ENCODE assay signal across 17 cellular contexts in the genomic region with DNA sequence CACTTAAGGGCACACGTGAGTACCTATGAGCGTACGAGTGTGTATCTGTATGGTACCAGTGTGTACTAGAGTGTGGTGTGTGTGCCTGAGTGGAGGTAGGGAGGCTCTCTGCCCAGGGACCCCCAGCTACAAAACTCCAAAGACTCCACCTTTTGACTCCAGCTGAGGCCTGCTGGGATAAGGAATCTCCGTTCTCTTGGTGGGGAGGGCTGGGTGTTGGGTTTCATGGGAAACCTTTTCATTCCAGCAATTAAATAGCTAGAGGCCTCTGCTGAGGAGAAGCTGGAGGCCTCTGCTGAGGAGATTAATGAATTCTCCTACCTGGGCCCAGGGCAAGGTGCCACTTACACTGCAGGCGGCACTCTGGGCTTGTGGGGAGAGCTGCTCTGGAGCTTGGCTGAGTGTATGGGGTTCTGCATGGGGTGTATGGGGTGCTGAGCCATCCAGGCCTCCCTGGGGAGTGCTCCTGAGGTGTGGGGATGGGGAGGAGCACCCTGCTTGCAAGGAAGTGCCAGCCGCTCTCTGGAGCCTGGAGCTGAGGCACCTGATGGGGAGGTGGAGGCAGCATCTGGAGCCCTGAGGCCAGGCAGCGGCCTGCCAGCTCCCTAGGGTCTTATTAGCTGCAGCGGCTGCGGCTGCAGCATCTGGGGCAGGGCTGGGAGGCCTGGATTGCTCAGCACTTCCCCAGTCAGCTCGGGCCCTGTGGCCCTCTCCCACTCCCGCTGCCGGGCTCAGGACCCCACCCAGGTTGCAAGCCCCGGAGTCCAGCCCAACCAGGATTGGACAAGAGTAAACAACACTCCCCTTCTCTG. TPM values are rescaled to one million over a fixed set of nuclear protein-coding genes. Genes with fewer than 3 reads are reported as not detected.
DNase-seq lines count a peak whose midpoint lies in the region; ATAC-seq and TF ChIP-seq lines count a peak whose summit lies in the region.
"Had no signal": no experiment of that assay in that cellular context is flagged by ENCODE, and none has a peak within 500 bp of the region (broad histone marks: within the 10 kb centered on the region; RNA-seq: fewer than 3 reads in every experiment).

No MANE protein-coding gene starts in this region.

- H3K36me3 ChIP-seq in neural cell (ENCODE audit: insufficient read depth, low read length) (no peaks in the 10 kb centered on the region), ascending aorta (no peaks in the 10 kb centered on the region)
- H3K36me3 ChIP-seq: pancreas had no signal

- H3K27ac ChIP-seq in neural cell (ENCODE audit: low read length) = no peak overlapping the region
- no peak overlapping the region for H3K27ac ChIP-seq in ascending aorta
- H3K27ac ChIP-seq: C4-2B, pancreas had no signal

- H3K9me2 ChIP-seq in neural cell (ENCODE audit: insufficient read depth, low read length) = no peaks in the 10 kb centered on the region

- H3K27me3 Mint-ChIP-seq in brain (peaks cover 2% of the 10 kb centered on the region), T-helper 17 cell (no peaks in the 10 kb centered on the region)
- H3K27me3 Mint-ChIP-seq: stimulated activated naive CD8-positive, alpha-beta T cell treated with anti-CD3 and anti-CD28 coated beads, Interleukin-15, Interleukin-2, amounts not matched to agents 100 ng/mL and 50 ng/mL, for 24 hours had no signal

- H3K9me3 ChIP-seq in neural cell (ENCODE audit: low read length) = no peaks in the 10 kb centered on the region
- H3K9me3 ChIP-seq in T-helper 17 cell (ENCODE audit: control insufficient read depth, low read length, poor library complexity, severe bottlenecking) = no peaks in the 10 kb centered on the region
- no peaks in the 10 kb centered on the region for H3K9me3 ChIP-seq in ascending aorta
- H3K9me3 ChIP-seq: pancreas had no signal

- ATAC-seq in T-helper 17 cell (no peak), HG03025 (IDR thresholded peaks at IDR 0.05; ENCODE audit: low FRiP score, unreplicated experiment) (no peak)
- ATAC-seq: activated T-cell treated with anti-CD3 and anti-CD28 coated beads, Interleukin-2, amount 50 U/mL, for 4 hours; pancreas had no signal

- H3K4me1 Mint-ChIP-seq in brain (peaks cover 70% of the 10 kb centered on the region), T-helper 17 cell (peaks cover 4% of the 10 kb centered on the region)

- H3F3A ChIP-seq in neural cell (ENCODE audit: insufficient read depth, low read length, poor library complexity, severe bottlenecking) = no peaks in the 10 kb centered on the region

- peak overlapping the region in 3 of 5 experiments; percentile 68 to 90 (median 81) for H3K27ac Mint-ChIP-seq in brain
- no peak overlapping the region for H3K27ac Mint-ChIP-seq in T-helper 17 cell

- H3K4me3 ChIP-seq in neural cell (ENCODE audit: low read length) (peak overlapping the region; percentile 91), ascending aorta (no peak overlapping the region)
- H3K4me3 ChIP-seq: K562, pancreas had no signal

- H3K27me3 ChIP-seq in neural cell (ENCODE audit: insufficient read depth, low read depth, low read length) = no peaks in the 10 kb centered on the region
- no peaks in the 10 kb centered on the region for H3K27me3 ChIP-seq in ascending aorta
- H3K27me3 ChIP-seq: pancreas had no signal

- TF ChIP-seq RAD21 in Ishikawa (IDR thresholded peaks at IDR 0.05; ENCODE audit: low read depth) = no peak
- TF ChIP-seq RAD21 in neural cell (conservative IDR thresholded peaks at IDR 0.05) = no peak

- intact Hi-C loops in ascending aorta (cut with DNase I) = no loop called here

- no peaks in the 10 kb centered on the region for H3K9me3 Mint-ChIP-seq in brain
- H3K9me3 Mint-ChIP-seq: activated T-cell treated with anti-CD3 and anti-CD28 coated beads, Interleukin-2, amount 50 U/mL, for 4 hours; stimulated activated naive CD8-positive, alpha-beta T cell treated with anti-CD3 and anti-CD28 coated beads, Interleukin-15, Interleukin-2, amounts not matched to agents 100 ng/mL and 50 ng/mL, for 24 hours had no signal

- no peak overlapping the region for H2AFZ ChIP-seq in neural cell (ENCODE audit: low read depth, low read length)

- H3K36me3 Mint-ChIP-seq in brain = no peaks in the 10 kb centered on the region
- H3K36me3 Mint-ChIP-seq in T-helper 17 cell (ENCODE audit: low read depth) = no peaks in the 10 kb centered on the region

- no peak overlapping the region for H3K9ac ChIP-seq in neural cell (ENCODE audit: low read length)

- H3K79me2 ChIP-seq in neural cell (replicated peaks; ENCODE audit: insufficient read depth, low read length) = peaks cover 47% of the 10 kb centered on the region

- H3K4me3 Mint-ChIP-seq in brain (peak overlapping the region; percentile 39 to 87 (median 77)), T-helper 17 cell (no peak overlapping the region)
- H3K4me3 Mint-ChIP-seq: activated T-cell treated with anti-CD3 and anti-CD28 coated beads, Interleukin-2, amount 50 U/mL, for 4 hours; stimulated activated naive CD8-positive, alpha-beta T cell treated with anti-CD3 and anti-CD28 coated beads, Interleukin-15, Interleukin-2, amounts not matched to agents 100 ng/mL and 50 ng/mL, for 24 hours had no signal

- peak; percentile 40 for DNase-seq in DMS79 (lab: John Stamatoyannopoulos, UW)
- DNase-seq in T-helper 17 cell = no peak
- no peak for DNase-seq in ascending aorta (ENCODE audit: low spot score in 2 of 2)
- no peak for DNase-seq in activated T-cell treated with anti-CD3 and anti-CD28 coated beads, Interleukin-2, amount 50 U/mL, for 48 hours
- DNase-seq: activated CD4-positive, alpha-beta T cell treated with anti-CD3 and anti-CD28 coated beads, Interleukin-2, amount 50 U/mL, for 1 hour; activated T-cell treated with anti-CD3 and anti-CD28 coated beads, Interleukin-2, amount 50 U/mL, for 4 hours; cerebellar nuclear complex; islet precursor cell; SIG-M5 had no signal

- H3K4me2 ChIP-seq in neural cell (ENCODE audit: low read length) = no peak overlapping the region

- TF ChIP-seq EP300 in Ishikawa (IDR thresholded peaks at IDR 0.05; ENCODE audit: borderline replicate concordance) = no peak
- TF ChIP-seq EP300 in neural cell (conservative IDR thresholded peaks at IDR 0.05; ENCODE audit: poor library complexity, severe bottlenecking) = no peak

- TF ChIP-seq CTCF in brain (conservative IDR thresholded peaks at IDR 0.05) = no peak
- no peak for TF ChIP-seq CTCF in neural cell (IDR thresholded peaks at IDR 0.05; ENCODE audit: poor library complexity, severe bottlenecking)
- no peak for TF ChIP-seq CTCF in ascending aorta (IDR thresholded peaks at IDR 0.05)

- peaks cover 11% of the 10 kb centered on the region for H4K20me1 ChIP-seq in neural cell (ENCODE audit: insufficient read depth)

- H3K4me1 ChIP-seq in ascending aorta = peaks cover 5 to 8% of the 10 kb centered on the region in 2 donors

TF ChIP-seq in Ishikawa, 13 proteins besides CTCF, POLR2A, EP300 and RAD21:
- TF ChIP-seq CEBPB (IDR thresholded peaks at IDR 0.05) (no peak), NFIC (IDR thresholded peaks at IDR 0.05) (peak; percentile 46; the same call in 1 of the 2 replicates), TEAD4 (IDR thresholded peaks at IDR 0.05) (0 out of 2 replicates have a peak, but pooled peaks have one; percentile 23)

TF ChIP-seq in neural cell, 6 proteins besides CTCF, POLR2A, EP300 and RAD21 (continues in another document):
- TF ChIP-seq EZH2 (IDR thresholded peaks at IDR 0.05; ENCODE audit: borderline replicate concordance, insufficient read depth, low read length, poor library complexity, severe bottlenecking) (no peak), POLR2AphosphoS5 (IDR thresholded peaks at IDR 0.05) (no peak), TAF1 (IDR thresholded peaks at IDR 0.05; ENCODE audit: low read depth) (no peak), REST (IDR thresholded peaks at IDR 0.05; ENCODE audit: borderline replicate concordance) (no peak)

RNA-seq across cellular contexts. Expression of gene ANKRD13B, which starts 4.6 kb away (rescaled TPM):
- polyA plus RNA-seq in brain (ENCODE audit: insufficient read depth, low read depth, low replicate concordance) (28.2 TPM), neural cell (35.0 and 42.7 TPM in 2 replicates)
- 34.0 and 38.2 TPM in 2 replicates for polyA minus RNA-seq in neural cell
- total RNA-seq in T-helper 17 cell (1 to 10 TPM; 5.9 to 7.9 TPM), ascending aorta (16.7 TPM)

RNA-seq across cellular contexts. Expression of gene GIT1, which starts 8.1 kb away (rescaled TPM):
- polyA plus RNA-seq in brain (ENCODE audit: insufficient read depth, low read depth, low replicate concordance) (94.7 TPM), neural cell (20.5 and 41.4 TPM in 2 replicates)
- 40.1 and 42.1 TPM in 2 replicates for polyA minus RNA-seq in neural cell
- total RNA-seq in T-helper 17 cell (10 to 100 TPM; 45.4 to 48.3 TPM), ascending aorta (142 TPM)

RNA-seq across cellular contexts. Expression of gene CORO6, which starts 25.1 kb away (rescaled TPM):
- polyA plus RNA-seq in brain (ENCODE audit: insufficient read depth, low read depth, low replicate concordance) (1.7 TPM), neural cell (1.2 and 4.3 TPM in 2 replicates)
- polyA minus RNA-seq in neural cell = 1.0 and 2.4 TPM in 2 replicates
- total RNA-seq in T-helper 17 cell (1 to 10 TPM; 1.7 to 2.6 TPM), ascending aorta (22.0 TPM)

RNA-seq across cellular contexts. Expression of gene TP53I13, which starts 29.1 kb away (rescaled TPM):
- polyA plus RNA-seq in brain (ENCODE audit: insufficient read depth, low read depth, low replicate concordance) = 34.4 TPM
- 18.4 and 23.3 TPM in 2 replicates for polyA plus RNA-seq in neural cell
- 7.1 and 7.5 TPM in 2 replicates for polyA minus RNA-seq in neural cell
- total RNA-seq in T-helper 17 cell = 10 to 100 TPM; 92.2 to 98.6 TPM
- total RNA-seq in ascending aorta = 93.7 TPM

RNA-seq across cellular contexts. Expression of gene ABHD15, which starts 30.7 kb away (rescaled TPM):
- polyA plus RNA-seq in brain (ENCODE audit: insufficient read depth, low read depth, low replicate concordance) (3.8 TPM), neural cell (0.14 and 0.21 TPM in 2 replicates)
- 0.24 and 0.46 TPM in 2 replicates for polyA minus RNA-seq in neural cell
- total RNA-seq in T-helper 17 cell (10 to 100 TPM; 14.2 to 15.6 TPM), ascending aorta (11.0 TPM)
